In the genomic region with DNA sequence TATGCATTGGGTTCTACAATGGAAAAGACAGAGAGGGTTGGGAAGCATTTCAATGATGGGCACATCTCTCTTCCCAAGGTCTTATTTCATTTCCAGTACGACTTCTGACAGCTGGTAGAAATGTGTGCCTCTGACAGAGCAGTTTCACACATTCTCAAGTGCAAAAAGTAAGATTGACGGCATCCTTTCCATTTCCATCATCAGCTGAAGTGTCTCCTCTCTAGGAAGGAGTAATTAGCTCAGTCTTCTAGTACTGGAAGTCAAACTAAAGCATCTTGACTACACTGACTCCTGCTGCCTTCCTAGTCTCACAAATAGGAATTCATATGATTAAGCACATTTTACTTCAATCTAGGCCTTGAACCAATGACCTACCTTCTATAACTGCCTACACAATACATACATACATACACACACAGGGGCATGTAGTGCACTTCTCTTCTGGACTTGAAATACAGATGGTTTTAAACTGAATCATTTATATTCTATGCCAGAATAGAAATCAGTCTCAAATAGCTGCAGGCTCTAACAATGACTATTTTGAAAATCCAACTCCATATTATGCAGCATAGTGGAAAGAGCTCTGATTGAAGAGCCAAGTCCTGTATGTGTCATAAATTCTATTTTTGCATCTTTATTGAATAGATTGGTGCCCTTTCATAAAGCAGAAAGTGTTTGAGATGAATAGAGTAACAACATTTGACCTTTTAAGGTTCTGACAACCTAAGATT, we compare ENCODE assay signal across 16 cellular contexts.
DNase-seq lines count a peak whose midpoint lies in the region; ATAC-seq and TF ChIP-seq lines count a peak whose summit lies in the region.
"Had no signal": no experiment of that assay in that cellular context is flagged by ENCODE, and none has a peak within 500 bp of the region (broad histone marks: within the 10 kb centered on the region; RNA-seq: fewer than 3 reads in every experiment).

No MANE protein-coding gene starts in this region.

- H3K27me3 ChIP-seq in breast epithelium, result no peaks in the 10 kb centered on the region
- no peaks in the 10 kb centered on the region for H3K27me3 ChIP-seq in thoracic aorta (replicated peaks; ENCODE audit: insufficient read depth)
- H3K27me3 ChIP-seq in A673 (replicated peaks; ENCODE audit: insufficient read depth, low read depth, low read length, poor library complexity), result no peaks in the 10 kb centered on the region
- H3K27me3 ChIP-seq in Peyer's patch, result no peaks in the 10 kb centered on the region
- H3K27me3 ChIP-seq: body of pancreas, dorsolateral prefrontal cortex, sigmoid colon had no signal

- CTCF ChIA-PET in MCF 10A (lab: Yijun Ruan, JAX) (interaction anchor here (0.7 to 1.3 kb wide), 5 partner anchors 19 to 501 kb away, joined by 3 to 5 read pairs (median 3); no protein-coding TSS in a partner anchor), A673 (lab: Charles Lee) (no interaction called here), RWPE1 (lab: Yijun Ruan, JAX) (no interaction called here)
- CTCF ChIA-PET in activated CD4-positive, alpha-beta memory T cell treated with anti-CD3 and anti-CD28 coated beads, Interleukin-2, amount 10 ng/mL, durations not matched to agents 7 days and 5 days (lab: Charles Lee), result interaction anchor here (0.9 to 2.6 kb wide), 2 partner anchors 11 to 14 kb away, joined by 3 to 7 read pairs; no protein-coding TSS in a partner anchor

- H3K36me3 ChIP-seq in breast epithelium (no peaks in the 10 kb centered on the region), thoracic aorta (no peaks in the 10 kb centered on the region), A673 (ENCODE audit: insufficient read depth, low read length, poor library complexity, severe bottlenecking) (no peaks in the 10 kb centered on the region), Peyer's patch (no peaks in the 10 kb centered on the region)
- H3K36me3 ChIP-seq: sigmoid colon had no signal

- DNase-seq in MCF 10A (ENCODE audit: unreplicated experiment) (no peak), breast epithelium (ENCODE audit: low spot score in 2 of 2) (no peak), epithelial cell of prostate (ENCODE audit: low read depth, low spot score) (no peak), thoracic aorta (ENCODE audit: low spot score) (no peak), A673 (ENCODE audit: low spot score) (no peak), Peyer's patch (no peak), RWPE1 (ENCODE audit: low spot score) (no peak)
- no peak for DNase-seq in activated CD4-positive, alpha-beta memory T cell treated with anti-CD3 and anti-CD28 coated beads, Interleukin-2, amount 10 ng/mL, durations not matched to agents 7 days and 5 days
- DNase-seq: body of pancreas; dorsolateral prefrontal cortex; KG1; NCI-H1417; NCI-H345; nucleus accumbens; sigmoid colon; stimulated activated CD4-positive, alpha-beta T cell treated with anti-CD3 and anti-CD28 coated beads, Interleukin-2, amount 100 ng/mL, for 24 hours had no signal

- no peak overlapping the region for H3K27ac ChIP-seq in breast epithelium
- peak overlapping the region; percentile 44 for H3K27ac ChIP-seq in epithelial cell of prostate
- peak overlapping the region; percentile 37 to 69 for H3K27ac ChIP-seq in thoracic aorta
- no peak overlapping the region for H3K27ac ChIP-seq in A673 (ENCODE audit: low read depth, low read length, poor library complexity, severe bottlenecking)
- no peak overlapping the region for H3K27ac ChIP-seq in Peyer's patch
- no peak overlapping the region for H3K27ac ChIP-seq in RWPE1
- H3K27ac ChIP-seq: body of pancreas, sigmoid colon had no signal

- peak; percentile 45 for ATAC-seq in thoracic aorta (ENCODE audit: insufficient number of reproducible peaks, low FRiP score, low read depth)
- ATAC-seq: body of pancreas had no signal

- H3K4me1 ChIP-seq in breast epithelium (no peaks in the 10 kb centered on the region), thoracic aorta (ENCODE audit: control insufficient read depth in 1 of 2, low read depth in 2 of 2) (peaks cover 12 to 15% of the 10 kb centered on the region in 2 donors), A673 (ENCODE audit: insufficient read depth, low read length, poor library complexity, severe bottlenecking) (peaks cover 23% of the 10 kb centered on the region), Peyer's patch (peaks cover 0 to 3% (median 0%) of the 10 kb centered on the region in 4 donors)

- TF ChIP-seq CTCF in MCF 10A (IDR thresholded peaks at IDR 0.05; ENCODE audit: unreplicated experiment) (no peak), breast epithelium (IDR thresholded peaks at IDR 0.05) (no peak), thoracic aorta (IDR thresholded peaks at IDR 0.05) (no peak), A673 (conservative IDR thresholded peaks at IDR 0.05; ENCODE audit: low read depth, low read length) (no peak), Peyer's patch (IDR thresholded peaks at IDR 0.05) (no peak), RWPE1 (conservative IDR thresholded peaks at IDR 0.05; ENCODE audit: low read depth) (no peak)

- H3K9me3 ChIP-seq in breast epithelium (peaks cover 0 to 5% of the 10 kb centered on the region in 2 donors), thoracic aorta (no peaks in the 10 kb centered on the region), A673 (ENCODE audit: low read depth, low read length, poor library complexity, severe bottlenecking) (peaks cover 10% of the 10 kb centered on the region), Peyer's patch (no peaks in the 10 kb centered on the region)
- H3K9me3 ChIP-seq: body of pancreas had no signal

- no peaks in the 10 kb centered on the region for H3K27me3 Mint-ChIP-seq in MCF 10A (ENCODE audit: insufficient read depth, unreplicated experiment)
- H3K27me3 Mint-ChIP-seq in activated CD4-positive, alpha-beta memory T cell treated with anti-CD3 and anti-CD28 coated beads, Interleukin-2, amount 10 ng/mL, durations not matched to agents 7 days and 5 days, result no peaks in the 10 kb centered on the region

- H3K27ac Mint-ChIP-seq in MCF 10A (ENCODE audit: low read depth, unreplicated experiment), result peak overlapping the region; percentile 61
- H3K27ac Mint-ChIP-seq in activated CD4-positive, alpha-beta memory T cell treated with anti-CD3 and anti-CD28 coated beads, Interleukin-2, amount 10 ng/mL, durations not matched to agents 7 days and 5 days, result peak overlapping the region; percentile 51

- TF ChIP-seq POLR2A in breast epithelium (IDR thresholded peaks at IDR 0.05) (no peak), Peyer's patch (IDR thresholded peaks at IDR 0.05) (no peak)

- POLR2A ChIA-PET in MCF 10A (lab: Yijun Ruan, JAX) (interaction anchor here (0.9 to 3.2 kb wide), 3 partner anchors 11 to 34 kb away, joined by 3 to 18 read pairs (median 7); no protein-coding TSS in a partner anchor), A673 (lab: Charles Lee; ENCODE audit: low non-redundant PET) (interaction anchor here (0.7 kb wide), 1 partner anchor 15 kb away, joined by 3 read pairs; no protein-coding TSS in a partner anchor), RWPE1 (lab: Yijun Ruan, JAX; ENCODE audit: low non-redundant PET) (no interaction called here)
- POLR2A ChIA-PET in activated CD4-positive, alpha-beta memory T cell treated with anti-CD3 and anti-CD28 coated beads, Interleukin-2, amount 10 ng/mL, durations not matched to agents 7 days and 5 days (lab: Charles Lee), result interaction anchor here (0.6 to 4.8 kb wide), 7 partner anchors 16 to 194 kb away, joined by 3 to 44 read pairs (median 5); no protein-coding TSS in a partner anchor

- H3K4me3 ChIP-seq in breast epithelium (no peak overlapping the region), thoracic aorta (no peak overlapping the region), A673 (ENCODE audit: low read depth, low read length, poor library complexity, severe bottlenecking) (no peak overlapping the region), Peyer's patch (no peak overlapping the region)
- H3K4me3 ChIP-seq: body of pancreas, dorsolateral prefrontal cortex, sigmoid colon had no signal

- no peak overlapping the region for H3K4me3 Mint-ChIP-seq in MCF 10A (ENCODE audit: unreplicated experiment)
- no peak overlapping the region for H3K4me3 Mint-ChIP-seq in activated CD4-positive, alpha-beta memory T cell treated with anti-CD3 and anti-CD28 coated beads, Interleukin-2, amount 10 ng/mL, durations not matched to agents 7 days and 5 days

- peaks cover 37% of the 10 kb centered on the region for H3K4me1 Mint-ChIP-seq in MCF 10A (ENCODE audit: insufficient read depth, unreplicated experiment)
- peaks cover 67% of the 10 kb centered on the region for H3K4me1 Mint-ChIP-seq in activated CD4-positive, alpha-beta memory T cell treated with anti-CD3 and anti-CD28 coated beads, Interleukin-2, amount 10 ng/mL, durations not matched to agents 7 days and 5 days

- peaks cover 7% of the 10 kb centered on the region for H3K36me3 Mint-ChIP-seq in MCF 10A (ENCODE audit: insufficient read depth, unreplicated experiment)
- H3K36me3 Mint-ChIP-seq in activated CD4-positive, alpha-beta memory T cell treated with anti-CD3 and anti-CD28 coated beads, Interleukin-2, amount 10 ng/mL, durations not matched to agents 7 days and 5 days (ENCODE audit: low read depth), result peaks cover 33% of the 10 kb centered on the region

- intact Hi-C loops in MCF 10A (cut with micrococcal nuclease), result loop anchor here (5.0 kb wide), 1 partner anchor 35 kb away; no protein-coding TSS in a partner anchor
- intact Hi-C loops in breast epithelium (cut with DNase I; ENCODE audit: low total_unique reads), result no loop called here
- intact Hi-C loops in A673 (cut with micrococcal nuclease; ENCODE audit: unreplicated experiment), result no loop called here

- peaks cover 19% of the 10 kb centered on the region for H3K9me3 Mint-ChIP-seq in MCF 10A (ENCODE audit: unreplicated experiment)
- H3K9me3 Mint-ChIP-seq in activated CD4-positive, alpha-beta memory T cell treated with anti-CD3 and anti-CD28 coated beads, Interleukin-2, amount 10 ng/mL, durations not matched to agents 7 days and 5 days, result peaks cover 6% of the 10 kb centered on the region

- BruUV-seq in MCF 10A (replicated peaks; lab: Mats Ljungman, UMichigan) (no TSS peak), A673 (replicated peaks; lab: Mats Ljungman, UMichigan) (no TSS peak)

Comparison
In these comparisons a context has a peak if more than half of its experiments do, and no peak if none do; other contexts are left out.
1. H3K27ac ChIP-seq: peak in epithelial cell of prostate (single experiment) and thoracic aorta (2 of 2); none in breast epithelium (0 of 2), A673 (single experiment), Peyer's patch (0 of 4) and RWPE1 (single experiment).
2. CTCF ChIA-PET loops: an anchor here in MCF 10A (0.7 to 1.3 kb wide) and activated CD4-positive, alpha-beta memory T cell treated with anti-CD3 and anti-CD28 coated beads, Interleukin-2, amount 10 ng/mL, durations not matched to agents 7 days and 5 days (0.9 to 2.6 kb wide); none called in A673 and RWPE1.